ENCODE assay signal across 15 cellular contexts in the genomic region with DNA sequence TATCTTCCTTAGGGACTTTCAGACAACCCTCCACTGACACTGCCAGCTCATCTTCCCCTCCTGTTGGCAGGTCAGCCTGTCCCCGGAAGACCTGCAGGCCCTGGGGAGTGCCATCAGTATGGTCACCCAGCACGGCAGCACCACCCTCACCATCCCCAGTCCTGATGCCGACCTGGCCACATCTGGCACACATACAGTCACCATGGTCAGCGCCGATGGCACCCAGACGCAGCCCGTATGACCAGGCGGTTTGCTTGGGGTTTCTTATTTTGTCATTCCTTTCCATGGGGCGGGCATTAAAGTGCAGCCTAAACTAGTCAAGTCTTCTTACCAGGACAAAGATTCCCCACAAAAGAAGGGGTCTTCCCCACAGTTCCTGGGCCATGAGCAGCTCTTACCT. TPM values are rescaled to one million over a fixed set of nuclear protein-coding genes. Genes with fewer than 3 reads are reported as not detected.
DNase-seq lines count a peak whose midpoint lies in the region; ATAC-seq and TF ChIP-seq lines count a peak whose summit lies in the region.
"Had no signal": no experiment of that assay in that cellular context is flagged by ENCODE, and none has a peak within 500 bp of the region (broad histone marks: within the 10 kb centered on the region; RNA-seq: fewer than 3 reads in every experiment).

No MANE protein-coding gene starts in this region.

- H3K4me1 ChIP-seq in heart right ventricle = peaks cover 4 to 30% (median 22%) of the 10 kb centered on the region in 9 donors
- H3K4me1 ChIP-seq in sigmoid colon = peaks cover 0 to 14% (median 13%) of the 10 kb centered on the region in 4 donors

- TF ChIP-seq CTCF in heart right ventricle (IDR thresholded peaks at IDR 0.05) (no peak), chondrocyte (IDR thresholded peaks at IDR 0.05) (no peak), sigmoid colon (IDR thresholded peaks at IDR 0.05) (no peak), lower leg skin (IDR thresholded peaks at IDR 0.05) (no peak)

- no peak for TF ChIP-seq EP300 in sigmoid colon (IDR thresholded peaks at IDR 0.05)

- peak; percentile 15 for DNase-seq in cardiac septum (ENCODE audit: low spot score)
- DNase-seq in heart right ventricle = no peak
- peak; percentile 47 for DNase-seq in chondrocyte (ENCODE audit: low spot score)
- peak; percentile 48 for DNase-seq in sigmoid colon
- no peak for DNase-seq in MV-4-11 (lab: John Stamatoyannopoulos, UW)
- no peak for DNase-seq in lower leg skin (ENCODE audit: low spot score in 2 of 2)
- no peak for DNase-seq in putamen (ENCODE audit: low spot score)
- DNase-seq: DMS79 treated with DMSO at 0.1 percent for 48 hours, GF-D8 had no signal

- TF ChIP-seq POLR2A in sigmoid colon (IDR thresholded peaks at IDR 0.05) (no peak), lower leg skin (IDR thresholded peaks at IDR 0.05) (no peak)

- no peak overlapping the region for H3K27ac ChIP-seq in heart right ventricle
- no peak overlapping the region for H3K27ac ChIP-seq in sigmoid colon
- H3K27ac ChIP-seq: 22Rv1 had no signal

- 92 to 93% methylated on average over 9 of the region's 9 CpGs for WGBS in heart right ventricle, 2 donors
- WGBS in sigmoid colon, 2 donors = 90 to 94% methylated on average over 9 of the region's 9 CpGs
- 91 to 95% methylated on average over 9 of the region's 9 CpGs for WGBS in lower leg skin, 2 donors

- intact Hi-C loops in cardiac septum (cut with DNase I) (loop anchor here (5.0 kb wide), 1 partner anchor 34 kb away; no protein-coding TSS in a partner anchor), heart right ventricle (cut with DNase I) (loop anchor here in 1 of 10 donors (5.0 kb wide), 1 partner anchor 34 kb away; no protein-coding TSS in a partner anchor), sigmoid colon (cut with DNase I) (loop anchor here (1.0 kb wide), 1 partner anchor 156 kb away; no protein-coding TSS in a partner anchor), lower leg skin (cut with DNase I; ENCODE audit: low total_unique reads) (no loop called here)

- H3K27me3 ChIP-seq in heart right ventricle = no peaks in the 10 kb centered on the region
- no peaks in the 10 kb centered on the region for H3K27me3 ChIP-seq in sigmoid colon

- no peak overlapping the region for H3K27ac Mint-ChIP-seq in chondrocyte (ENCODE audit: unreplicated experiment)
- H3K27ac Mint-ChIP-seq: B cell, H9, HFFc6 had no signal

- no peak overlapping the region for H3K4me3 ChIP-seq in heart right ventricle
- H3K4me3 ChIP-seq in sigmoid colon = no peak overlapping the region
- H3K4me3 ChIP-seq in lower leg skin (ENCODE audit: low read depth, poor library complexity, severe bottlenecking) = no peak overlapping the region
- H3K4me3 ChIP-seq: GM23338 had no signal

- H3K9me3 ChIP-seq in heart right ventricle (no peaks in the 10 kb centered on the region), sigmoid colon (no peaks in the 10 kb centered on the region)

- H3K9me3 Mint-ChIP-seq in chondrocyte (ENCODE audit: low read depth) = no peaks in the 10 kb centered on the region
- H3K9me3 Mint-ChIP-seq: CD4-positive, alpha-beta memory T cell; GM23338; H9; HFFc6 had no signal

- H3K4me3 Mint-ChIP-seq in chondrocyte (ENCODE audit: unreplicated experiment) = no peak overlapping the region
- H3K4me3 Mint-ChIP-seq: B cell, GM23338, H9, HFFc6 had no signal

- H3K36me3 ChIP-seq in heart right ventricle = peaks cover 0 to 80% (median 63%) of the 10 kb centered on the region in 9 donors
- H3K36me3 ChIP-seq in sigmoid colon = peaks cover 30 to 70% (median 36%) of the 10 kb centered on the region in 4 donors

- ATAC-seq in heart right ventricle = no peak

- peaks cover 3% of the 10 kb centered on the region for H3K4me1 Mint-ChIP-seq in chondrocyte (ENCODE audit: low read depth)

- peaks cover 27% of the 10 kb centered on the region for H3K36me3 Mint-ChIP-seq in chondrocyte (ENCODE audit: low read depth)

- no peaks in the 10 kb centered on the region for H3K27me3 Mint-ChIP-seq in chondrocyte (ENCODE audit: low read depth)
- H3K27me3 Mint-ChIP-seq: B cell; CD4-positive, alpha-beta memory T cell had no signal

RNA-seq across cellular contexts. Expression of a gene that starts 3.9 kb away (rescaled TPM):
- total RNA-seq in cardiac septum = 1.7 TPM
- total RNA-seq in heart right ventricle = 1 to 10 TPM in 4 of 10 donors, under 1 TPM in 6; 0.62 to 8.8 (median 0.94) TPM
- 1 to 10 TPM; 1.7 to 2.7 TPM for polyA plus RNA-seq in heart right ventricle
- total RNA-seq in chondrocyte = 0.82 to 1.1 TPM (median 0.82 TPM) in 3 replicates
- 1 to 10 TPM; 1.4 to 4.7 (median 3.5) TPM for total RNA-seq in sigmoid colon
- polyA plus RNA-seq in sigmoid colon = 10 to 100 TPM in 1 of 3 donors, 1 to 10 TPM in 2; 4.2 to 30.1 (median 4.6) TPM
- total RNA-seq in lower leg skin = 10 to 100 TPM; 30.1 to 53.3 (median 39.4) TPM

RNA-seq across cellular contexts. Expression of a gene that starts 34.1 kb away (rescaled TPM):
- 39.9 TPM for total RNA-seq in cardiac septum
- total RNA-seq in heart right ventricle = 10 to 100 TPM; 29.8 to 48.9 (median 37.8) TPM
- polyA plus RNA-seq in heart right ventricle = 10 to 100 TPM; 17.9 to 67.1 TPM
- total RNA-seq in chondrocyte = 20.3 to 28.3 TPM (median 22.1 TPM) in 3 replicates
- 10 to 100 TPM; 29.3 to 59.8 (median 31.8) TPM for total RNA-seq in sigmoid colon
- polyA plus RNA-seq in sigmoid colon = 10 to 100 TPM; 14.3 to 28.3 (median 15.0) TPM
- 10 to 100 TPM; 12.4 to 21.4 (median 16.8) TPM for total RNA-seq in lower leg skin

RNA-seq across cellular contexts. Expression of a gene that starts 48.7 kb away (rescaled TPM):
- total RNA-seq in cardiac septum (19.0 TPM), heart right ventricle (10 to 100 TPM; 12.9 to 21.0 (median 13.9) TPM), chondrocyte (25.9 to 28.3 TPM (median 27.0 TPM) in 3 replicates), sigmoid colon (10 to 100 TPM in 1 of 4 donors, 1 to 10 TPM in 3; 5.8 to 16.8 (median 8.5) TPM), lower leg skin (10 to 100 TPM; 22.6 to 33.8 (median 27.1) TPM)
- polyA plus RNA-seq in heart right ventricle (10 to 100 TPM; 13.5 to 15.3 TPM), sigmoid colon (10 to 100 TPM; 22.8 to 75.4 (median 31.5) TPM)

Comparison
In these comparisons a context has a peak if more than half of its experiments do, and no peak if none do; other contexts are left out.
1. DNase-seq: peak in cardiac septum (single experiment), chondrocyte (single experiment) and sigmoid colon (single experiment); none in heart right ventricle (0 of 2), MV-4-11 (single experiment), lower leg skin (0 of 2) and putamen (single experiment).